17 cellular contexts compared by ENCODE assay signal in genomic region chr11:48104562-48104924, GRCh38.
A peak's percentile ranks its signal among the peaks of the same experiment; 100 is the strongest.
DNase-seq lines count a peak whose midpoint lies in the region; ATAC-seq and TF ChIP-seq lines count a peak whose summit lies in the region.
"Had no signal": no experiment of that assay in that cellular context is flagged by ENCODE, and none has a peak within 500 bp of the region (broad histone marks: within the 10 kb centered on the region; RNA-seq: fewer than 3 reads in every experiment).

No MANE protein-coding gene starts in this region.

- H3K27ac ChIP-seq in caudate nucleus (ENCODE audit: low read depth, low read length) (peak overlapping the region; percentile 99), mucosa of rectum (ENCODE audit: low read depth in 2 of 2, low read length in 2 of 2) (peak overlapping the region; percentile 13 to 74)
- H3K27ac ChIP-seq: lower lobe of right lung had no signal

- ATAC-seq in GM19463 (IDR thresholded peaks at IDR 0.05; ENCODE audit: unreplicated experiment): no peak
- ATAC-seq: lower lobe of right lung, natural killer cell had no signal

- no peaks in the 10 kb centered on the region for H3K9me3 ChIP-seq in mucosa of rectum (ENCODE audit: control insufficient read depth in 2 of 2, low read length in 2 of 2)
- H3K9me3 ChIP-seq: lower lobe of right lung, Peyer's patch had no signal

- no peak for TF ChIP-seq CTCF in type B pancreatic cell (conservative IDR thresholded peaks at IDR 0.05)

- H3K36me3 ChIP-seq in mucosa of rectum (ENCODE audit: control insufficient read depth in 2 of 2, insufficient read depth in 2 of 2, low read length in 2 of 2): no peaks in the 10 kb centered on the region
- H3K36me3 ChIP-seq: lower lobe of right lung, Peyer's patch had no signal

- H3K9ac ChIP-seq in mucosa of rectum (ENCODE audit: low read depth in 1 of 2, low read length in 2 of 2): peak overlapping the region in 1 of 2 donors; percentile 52

- peak overlapping the region; percentile 79 for H3K27ac Mint-ChIP-seq in type B pancreatic cell
- H3K27ac Mint-ChIP-seq: activated T-helper 2 cell treated with anti-CD3 and anti-CD28 coated beads, Interferon-gamma antibody, Interleukin-2, Interleukin-4, amounts not matched to agents 10 μg/mL and 5 μg/mL and 100 μg/mL, durations not matched to agents 14 hours and 24 hours and 36 hours had no signal

- no peak overlapping the region for H3K4me3 Mint-ChIP-seq in type B pancreatic cell
- H3K4me3 Mint-ChIP-seq: natural killer cell had no signal

- peak overlapping the region in 1 of 2 donors; percentile 20 for H3K4me3 ChIP-seq in mucosa of rectum (ENCODE audit: low read length in 2 of 2)
- H3K4me3 ChIP-seq: lower lobe of right lung, Peyer's patch had no signal

- H3K27me3 Mint-ChIP-seq in type B pancreatic cell: no peaks in the 10 kb centered on the region
- H3K27me3 Mint-ChIP-seq: CD4-positive, alpha-beta memory T cell had no signal

- DNase-seq in activated CD8-positive, alpha-beta memory T cell treated with anti-CD3 and anti-CD28 coated beads for 24 hours: peak; percentile 53
- DNase-seq in activated CD8-positive, alpha-beta memory T cell treated with anti-CD3 and anti-CD28 coated beads, Interleukin-2, amount 50 U/mL, for 4 hours: no peak
- DNase-seq in caudate nucleus (lab: John Stamatoyannopoulos, UW) (peak in 1 of 61 donors; percentile 63), type B pancreatic cell (ENCODE audit: extremely low spot score, unreplicated experiment) (peak; percentile 52), DMS 273 treated with DMSO at 0.1 percent for 48 hours (lab: John Stamatoyannopoulos, UW) (no peak), NOMO-1 (lab: John Stamatoyannopoulos, UW; ENCODE audit: unreplicated experiment in 2 of 2) (no peak)
- DNase-seq: 8988T; activated CD4-positive, alpha-beta T cell treated with anti-CD3 and anti-CD28 coated beads, Interleukin-2, amount 50 U/mL, for 48 hours; CD4-positive, alpha-beta memory T cell; DMS79 treated with DMSO at 0.1 percent for 48 hours; lower lobe of right lung; natural killer cell; NCI-H2081 treated with DMSO at 0.1 percent for 48 hours had no signal

- H3K4me1 Mint-ChIP-seq in type B pancreatic cell (ENCODE audit: unreplicated experiment): peaks cover 34% of the 10 kb centered on the region

- no peaks in the 10 kb centered on the region for H3K27me3 ChIP-seq in mucosa of rectum (ENCODE audit: control insufficient read depth in 2 of 2, insufficient read depth in 2 of 2, low read length in 2 of 2)
- H3K27me3 ChIP-seq: Peyer's patch had no signal

- H3K9me3 Mint-ChIP-seq in type B pancreatic cell: no peaks in the 10 kb centered on the region
- H3K9me3 Mint-ChIP-seq: activated T-helper 2 cell treated with anti-CD3 and anti-CD28 coated beads, Interferon-gamma antibody, Interleukin-2, Interleukin-4, amounts not matched to agents 10 μg/mL and 5 μg/mL and 100 μg/mL, durations not matched to agents 14 hours and 24 hours and 36 hours; natural killer cell had no signal

- no peaks in the 10 kb centered on the region for H3K36me3 Mint-ChIP-seq in type B pancreatic cell
- H3K36me3 Mint-ChIP-seq: CD4-positive, alpha-beta memory T cell; natural killer cell had no signal

- peaks cover 46 to 52% of the 10 kb centered on the region in 2 donors for H3K4me1 ChIP-seq in mucosa of rectum (ENCODE audit: control insufficient read depth in 2 of 2, insufficient read depth in 2 of 2, low read length in 2 of 2)

Comparison
In these comparisons a context has a peak if more than half of its experiments do, and no peak if none do; other contexts are left out.
1. DNase-seq: peak in activated CD8-positive, alpha-beta memory T cell treated with anti-CD3 and anti-CD28 coated beads for 24 hours (single experiment) and type B pancreatic cell (single experiment); none in activated CD8-positive, alpha-beta memory T cell treated with anti-CD3 and anti-CD28 coated beads, Interleukin-2, amount 50 U/mL, for 4 hours (single experiment), DMS 273 treated with DMSO at 0.1 percent for 48 hours (single experiment) and NOMO-1 (0 of 2).